ENCODE assay signal across 10 cellular contexts in genomic region chr1:195717651-195718050, GRCh38.
DNase-seq lines count a peak whose midpoint lies in the region; ATAC-seq and TF ChIP-seq lines count a peak whose summit lies in the region.
"Had no signal": no experiment of that assay in that cellular context is flagged by ENCODE, and none has a peak within 500 bp of the region (broad histone marks: within the 10 kb centered on the region; RNA-seq: fewer than 3 reads in every experiment).

No MANE protein-coding gene starts in this region.

- no peaks in the 10 kb centered on the region for H4K20me1 ChIP-seq in GM23338 (replicated peaks; ENCODE audit: insufficient read depth)

- H3K4me3 Mint-ChIP-seq in GM23338 = no peak overlapping the region

- no peaks in the 10 kb centered on the region for H3K36me3 Mint-ChIP-seq in GM23338 (ENCODE audit: low read depth)

- H3K4me1 Mint-ChIP-seq in GM23338 = peaks cover 21% of the 10 kb centered on the region

- peak overlapping the region; percentile 19; the same call in 1 of the 2 replicates for H2AFZ ChIP-seq in GM23338

- peak; percentile 57 to 64 for TF ChIP-seq CTCF in GM23338 (conservative IDR thresholded peaks at IDR 0.05; ENCODE audit: low read depth in 2 of 2)
- peak; percentile 65 for TF ChIP-seq CTCF in foreskin keratinocyte (conservative IDR thresholded peaks at IDR 0.05)

- H3K4me1 ChIP-seq in GM23338 (ENCODE audit: insufficient read depth) (peaks cover 25% of the 10 kb centered on the region), foreskin keratinocyte (peaks cover 8% of the 10 kb centered on the region)

- H3K27me3 Mint-ChIP-seq in GM23338 (ENCODE audit: insufficient read depth, low read depth, poor library complexity) = no peaks in the 10 kb centered on the region

- no peaks in the 10 kb centered on the region for H3K9me2 ChIP-seq in GM23338 (ENCODE audit: insufficient read depth)

- H3F3A ChIP-seq in GM23338 (replicated peaks; ENCODE audit: low read depth) = no peaks in the 10 kb centered on the region

- peak; percentile 63 for DNase-seq in AG08395 (ENCODE audit: low spot score)
- DNase-seq in GM23338 (ENCODE audit: low spot score) = peak; percentile 51
- DNase-seq in RPMI7951 (ENCODE audit: low read depth) = peak; percentile 18
- DNase-seq in foreskin keratinocyte = no peak
- DNase-seq in NCI-H2081 treated with DMSO at 0.1 percent for 48 hours (lab: John Stamatoyannopoulos, UW) = no peak
- no peak for DNase-seq in caudate nucleus (lab: John Stamatoyannopoulos, UW)
- DNase-seq: activated effector memory CD4-positive, alpha-beta T cell treated with anti-CD3 and anti-CD28 coated beads, Interleukin-2, amount 50 U/mL, for 16 hours; stimulated activated CD4-positive, alpha-beta T cell treated with anti-CD3 and anti-CD28 coated beads, Interleukin-4, amount 100 ng/mL, for 1 hour had no signal

- no peaks in the 10 kb centered on the region for H3K36me3 ChIP-seq in GM23338 (ENCODE audit: insufficient read depth)

- ATAC-seq in GM23338 = peak; percentile 68
- ATAC-seq in foreskin keratinocyte = no peak
- ATAC-seq in GM18868 (IDR thresholded peaks at IDR 0.05; ENCODE audit: unreplicated experiment) = no peak
- ATAC-seq in GM19023 (IDR thresholded peaks at IDR 0.05; ENCODE audit: unreplicated experiment) = no peak

- H3K27ac ChIP-seq in GM23338 (ENCODE audit: low read depth) (no peak overlapping the region), foreskin keratinocyte (no peak overlapping the region), caudate nucleus (ENCODE audit: low read depth, low read length) (no peak overlapping the region)

- H3K27ac Mint-ChIP-seq in GM23338 = no peak overlapping the region

- H3K4me2 ChIP-seq in GM23338 = no peak overlapping the region

- H3K9me3 Mint-ChIP-seq in GM23338 = no peaks in the 10 kb centered on the region

- H3K27me3 ChIP-seq in GM23338 (ENCODE audit: insufficient read depth) (no peaks in the 10 kb centered on the region), foreskin keratinocyte (no peaks in the 10 kb centered on the region)

- H3K79me2 ChIP-seq in GM23338 (replicated peaks; ENCODE audit: insufficient read depth) = no peaks in the 10 kb centered on the region

- H3K4me3 ChIP-seq in GM23338 = no peak overlapping the region

TF ChIP-seq in GM23338, 12 proteins besides CTCF, POLR2A, EP300 and RAD21:
- TF ChIP-seq NANOG (IDR thresholded peaks at IDR 0.05; ENCODE audit: borderline replicate concordance) = no peak
- TF ChIP-seq EZH2phosphoT487 (IDR thresholded peaks at IDR 0.05; ENCODE audit: unreplicated experiment) = no peak
- TF ChIP-seq ZNF462 (CRISPR knock-in tag; IDR thresholded peaks at IDR 0.05) = no peak
- no peak for TF ChIP-seq ZNF331 (CRISPR knock-in tag; IDR thresholded peaks at IDR 0.05; ENCODE audit: low read depth)
- TF ChIP-seq POLR2AphosphoS5 (IDR thresholded peaks at IDR 0.05; ENCODE audit: low read depth) = no peak
- no peak for TF ChIP-seq ZNF114 (CRISPR knock-in tag; IDR thresholded peaks at IDR 0.05)
- no peak for TF ChIP-seq CREB1 (CRISPR knock-in tag; IDR thresholded peaks at IDR 0.05; ENCODE audit: low read depth)
- no peak for TF ChIP-seq EZH2 (IDR thresholded peaks at IDR 0.05; ENCODE audit: low read depth, unreplicated experiment)
- TF ChIP-seq REST (IDR thresholded peaks at IDR 0.05; ENCODE audit: unreplicated experiment) = no peak
- TF ChIP-seq STAT1 (IDR thresholded peaks at IDR 0.05; ENCODE audit: unreplicated experiment) = no peak

Comparison
In these comparisons a context has a peak if more than half of its experiments do, and no peak if none do; other contexts are left out.
1. DNase-seq: peak in AG08395 (single experiment), GM23338 (single experiment) and RPMI7951 (single experiment); none in foreskin keratinocyte (0 of 2), NCI-H2081 treated with DMSO at 0.1 percent for 48 hours (single experiment) and caudate nucleus (0 of 61).